In genomic region chr20:50450961-50451752, GRCh38 we compare ENCODE assay signal across 9 cellular contexts. TPM values are rescaled to one million over a fixed set of nuclear protein-coding genes. Genes with fewer than 3 reads are reported as not detected.
DNase-seq lines count a peak whose midpoint lies in the region; ATAC-seq, FAIRE-seq and TF ChIP-seq lines count a peak whose summit lies in the region.
"Had no signal": no experiment of that assay in that cellular context is flagged by ENCODE, and none has a peak within 500 bp of the region (broad histone marks: within the 10 kb centered on the region; RNA-seq: fewer than 3 reads in every experiment).

No MANE protein-coding gene starts in this region.

- POLR2A ChIA-PET in A549 (lab: Yijun Ruan, JAX), result no interaction called here

- H3K4me1 ChIP-seq in A549 (peaks cover 39% of the 10 kb centered on the region), SJCRH30 (peaks cover 7% of the 10 kb centered on the region)

- H3K9me3 ChIP-seq in A549 (no peaks in the 10 kb centered on the region), SJCRH30 (replicated peaks) (no peaks in the 10 kb centered on the region)

- no peak overlapping the region for H3K4me3 ChIP-seq in A549
- no peak overlapping the region for H3K4me3 ChIP-seq in SJCRH30

- CTCF ChIA-PET in A549 (lab: Yijun Ruan, JAX), result interaction anchor here (0.7 to 8.1 kb wide), 9 partner anchors 9 to 472 kb away, joined by 3 to 49 read pairs (median 3); partner anchors contain the start of gene CEBPB

- TF ChIP-seq POLR2A in A549 (IDR thresholded peaks at IDR 0.05; ENCODE audit: low read length), result no peak

- DNase-seq in A549 (ENCODE audit: low read depth in 1 of 2, low spot score in 1 of 2) (peak in 1 of 2 experiments; percentile 57), SJCRH30 (peak; percentile 67 to 70), left cardiac atrium (peak; percentile 53), germinal center (ENCODE audit: low spot score) (no peak)
- DNase-seq in stimulated activated CD8-positive, alpha-beta memory T cell treated with anti-CD3 and anti-CD28 coated beads, Interleukin-15, amount 100 ng/mL, for 48 hours (ENCODE audit: low read depth in 2 of 2), result peak; percentile 29 to 44
- no peak for DNase-seq in central memory CD4-positive, alpha-beta T cell

- H3K27ac ChIP-seq in A549 (peak overlapping the region; percentile 91 to 94), SJCRH30 (no peak overlapping the region)
- H3K27ac ChIP-seq: epithelial cell of prostate had no signal

- FAIRE-seq in A549 (lab: Jason Lieb, UNC), result no peak

- TF ChIP-seq RAD21 in A549 (conservative IDR thresholded peaks at IDR 0.05 in 1 of 2, IDR thresholded peaks at IDR 0.05 in 1 of 2), result no peak

- H3K4me2 ChIP-seq in A549, result peak overlapping the region; percentile 79

- TF ChIP-seq EP300 in A549 (IDR thresholded peaks at IDR 0.05), result no peak

- H3K27me3 ChIP-seq in SJCRH30, result peaks cover 12% of the 10 kb centered on the region; the same call in 1 of the 2 replicates

- ATAC-seq in A549 (peak; percentile 80 to 83), GM18868 (IDR thresholded peaks at IDR 0.05; ENCODE audit: unreplicated experiment) (peak; percentile 81), HG03045 (IDR thresholded peaks at IDR 0.05; ENCODE audit: unreplicated experiment) (peak; percentile 85), left cardiac atrium (peak; percentile 58 to 66)

- no peak for TF ChIP-seq CTCF in A549 (IDR thresholded peaks at IDR 0.05)

- H3K36me3 ChIP-seq in SJCRH30, result no peaks in the 10 kb centered on the region

- intact Hi-C loops in left cardiac atrium (cut with DNase I), result loop anchor here in 1 of 2 donors (10.0 kb wide), 1 partner anchor 56 kb away; no protein-coding TSS in a partner anchor

- 12% methylated on average over 15 of the region's 19 CpGs for WGBS in A549 (ENCODE audit: missing lambda C conversion rate)

TF ChIP-seq in A549, 52 proteins besides CTCF, POLR2A, EP300 and RAD21:
- TF ChIP-seq CEBPB (IDR thresholded peaks at IDR 0.05), result peak; percentile 76 to 89
- no peak for TF ChIP-seq ATOH8 (CRISPR knock-in tag; IDR thresholded peaks at IDR 0.05; ENCODE audit: low read depth)
TF ChIP-seq in A549: peak in this region for 1.

RNA-seq across cellular contexts. Expression of gene PTPN1, which starts 59.0 kb away (rescaled TPM):
- polyA plus RNA-seq in A549 (2011; rRNA removed) (21.8 and 23.2 TPM in 2 replicates), A549 (2017; fragmentation: RNase III; extraction: RNeasy Plus Mini Kit Qiagen cat#74134 plus additional on column Dnase treatment) (24.3 to 26.7 TPM (median 25.6 TPM) in 3 replicates)
- polyA plus RNA-seq in A549 (2012; cell fraction: cytosol; rRNA removed), result 17.7 and 21.9 TPM in 2 replicates
- 22.1 and 27.5 TPM in 2 replicates for polyA plus RNA-seq in A549 (2012; cell fraction: nucleus; rRNA removed)
- 15.7 and 16.0 TPM in 2 replicates for polyA minus RNA-seq in A549 (2011; rRNA and poly(A)+ RNA removed)
- total RNA-seq in SJCRH30 (2014; rRNA removed; shearing (Covaris generic)), result 64.3 and 72.3 TPM in 2 replicates
- total RNA-seq in left cardiac atrium, result 10 to 100 TPM; 22.8 to 40.4 TPM

Comparison
In these comparisons a context has a peak if more than half of its experiments do, and no peak if none do; other contexts are left out.
1. DNase-seq: peak in SJCRH30 (2 of 2), left cardiac atrium (single experiment) and stimulated activated CD8-positive, alpha-beta memory T cell treated with anti-CD3 and anti-CD28 coated beads, Interleukin-15, amount 100 ng/mL, for 48 hours (2 of 2); none in central memory CD4-positive, alpha-beta T cell (single experiment) and germinal center (single experiment).
2. Peak in every context shown above with its lines, with median percentiles within 50 percentile points of each other: ATAC-seq.